Comparison of ENCODE assay signal across 8 cellular contexts in genomic region chr10:75236178-75236825, GRCh38. TPM values are rescaled to one million over a fixed set of nuclear protein-coding genes. Genes with fewer than 3 reads are reported as not detected.
A peak's percentile ranks its signal among the peaks of the same experiment; 100 is the strongest.
DNase-seq lines count a peak whose midpoint lies in the region; ATAC-seq and TF ChIP-seq lines count a peak whose summit lies in the region.

No MANE protein-coding gene starts in this region.

- POLR2A ChIA-PET in activated naive CD8-positive, alpha-beta T cell treated with anti-CD3 and anti-CD28 coated beads, Interleukin-2, amount 10 ng/mL, durations not matched to agents 7 days and 5 days (lab: Charles Lee) = interaction anchor here (4.0 to 7.5 kb wide), 3 partner anchors 25 to 125 kb away, joined by 25 to 97 read pairs (median 41); partner anchors contain the start of genes SAMD8 and VDAC2

- H3K27ac ChIP-seq in BLaER1 = peak overlapping the region; percentile 32; the same call in 1 of the 2 replicates

- no peaks in the 10 kb centered on the region for H3K9me3 Mint-ChIP-seq in activated naive CD8-positive, alpha-beta T cell treated with anti-CD3 and anti-CD28 coated beads, Interleukin-2, amount 10 ng/mL, durations not matched to agents 7 days and 5 days
- no peaks in the 10 kb centered on the region for H3K9me3 Mint-ChIP-seq in nephron progenitor cell

- peaks cover 12% of the 10 kb centered on the region for H3K36me3 Mint-ChIP-seq in activated naive CD8-positive, alpha-beta T cell treated with anti-CD3 and anti-CD28 coated beads, Interleukin-2, amount 10 ng/mL, durations not matched to agents 7 days and 5 days
- H3K36me3 Mint-ChIP-seq in nephron progenitor cell (ENCODE audit: low read depth) = peaks cover 17% of the 10 kb centered on the region

- H3K36me3 ChIP-seq in BLaER1 = peaks cover 22% of the 10 kb centered on the region

- DNase-seq in activated naive CD8-positive, alpha-beta T cell treated with anti-CD3 and anti-CD28 coated beads, Interleukin-2, amount 10 ng/mL, durations not matched to agents 7 days and 5 days = no peak
- DNase-seq in nephron progenitor cell (no peak), anterior cingulate cortex (lab: John Stamatoyannopoulos, UW) (no peak)
- no peak for DNase-seq in effector CD4-positive, alpha-beta T cell
- no peak for DNase-seq in stimulated activated CD4-positive, alpha-beta T cell treated with anti-CD3 and anti-CD28 coated beads, Interleukin-12 subunit alpha, Interleukin-12 subunit beta, amount 100 ng/mL, for 4 hours

- H3K4me3 Mint-ChIP-seq in activated naive CD8-positive, alpha-beta T cell treated with anti-CD3 and anti-CD28 coated beads, Interleukin-2, amount 10 ng/mL, durations not matched to agents 7 days and 5 days = peak overlapping the region; percentile 86
- H3K4me3 Mint-ChIP-seq in nephron progenitor cell = no peak overlapping the region

- H3K27me3 Mint-ChIP-seq in activated naive CD8-positive, alpha-beta T cell treated with anti-CD3 and anti-CD28 coated beads, Interleukin-2, amount 10 ng/mL, durations not matched to agents 7 days and 5 days = no peaks in the 10 kb centered on the region
- peaks cover 6% of the 10 kb centered on the region for H3K27me3 Mint-ChIP-seq in nephron progenitor cell (ENCODE audit: low read depth, poor library complexity)

- TF ChIP-seq CTCF in nephron progenitor cell (IDR thresholded peaks at IDR 0.05) = peak; percentile 32

- H3K9me3 ChIP-seq in BLaER1 = no peaks in the 10 kb centered on the region

- H3K9ac ChIP-seq in BLaER1 = peak overlapping the region; percentile 47

- peaks cover 17% of the 10 kb centered on the region for H3K4me1 Mint-ChIP-seq in activated naive CD8-positive, alpha-beta T cell treated with anti-CD3 and anti-CD28 coated beads, Interleukin-2, amount 10 ng/mL, durations not matched to agents 7 days and 5 days
- peaks cover 36% of the 10 kb centered on the region for H3K4me1 Mint-ChIP-seq in nephron progenitor cell

- H3K27ac Mint-ChIP-seq in activated naive CD8-positive, alpha-beta T cell treated with anti-CD3 and anti-CD28 coated beads, Interleukin-2, amount 10 ng/mL, durations not matched to agents 7 days and 5 days = peak overlapping the region; percentile 94
- no peak overlapping the region for H3K27ac Mint-ChIP-seq in nephron progenitor cell

- H3K4me1 ChIP-seq in BLaER1 = peaks cover 38% of the 10 kb centered on the region

- peak overlapping the region; percentile 100 for H3K4me2 ChIP-seq in BLaER1

- H3K27me3 ChIP-seq in BLaER1 = no peaks in the 10 kb centered on the region

- ATAC-seq in HG02885 (IDR thresholded peaks at IDR 0.05; ENCODE audit: poor library complexity, unreplicated experiment) = peak; percentile 1
- ATAC-seq in activated naive CD8-positive, alpha-beta T cell treated with anti-CD3 and anti-CD28 coated beads, Interleukin-2, amount 10 ng/mL, durations not matched to agents 7 days and 5 days (ENCODE audit: low read depth) = no peak
- no peak for ATAC-seq in HG02884 (IDR thresholded peaks at IDR 0.05; ENCODE audit: unreplicated experiment)

- peak overlapping the region; percentile 82 for H3K4me3 ChIP-seq in BLaER1

- H4K20me1 ChIP-seq in BLaER1 = peaks cover 25% of the 10 kb centered on the region

RNA-seq across cellular contexts. Expression of gene COMTD1, which starts 0.5 kb away (rescaled TPM):
- total RNA-seq in activated naive CD8-positive, alpha-beta T cell treated with anti-CD3 and anti-CD28 coated beads, Interleukin-2, amount 10 ng/mL, durations not matched to agents 7 days and 5 days = 10 to 100 TPM; 40.8 to 42.3 TPM

RNA-seq across cellular contexts. Expression of gene VDAC2, which starts 25.7 kb away (rescaled TPM):
- 100 to 1,000 TPM; 123 to 125 TPM for total RNA-seq in activated naive CD8-positive, alpha-beta T cell treated with anti-CD3 and anti-CD28 coated beads, Interleukin-2, amount 10 ng/mL, durations not matched to agents 7 days and 5 days
